In the genomic region with DNA sequence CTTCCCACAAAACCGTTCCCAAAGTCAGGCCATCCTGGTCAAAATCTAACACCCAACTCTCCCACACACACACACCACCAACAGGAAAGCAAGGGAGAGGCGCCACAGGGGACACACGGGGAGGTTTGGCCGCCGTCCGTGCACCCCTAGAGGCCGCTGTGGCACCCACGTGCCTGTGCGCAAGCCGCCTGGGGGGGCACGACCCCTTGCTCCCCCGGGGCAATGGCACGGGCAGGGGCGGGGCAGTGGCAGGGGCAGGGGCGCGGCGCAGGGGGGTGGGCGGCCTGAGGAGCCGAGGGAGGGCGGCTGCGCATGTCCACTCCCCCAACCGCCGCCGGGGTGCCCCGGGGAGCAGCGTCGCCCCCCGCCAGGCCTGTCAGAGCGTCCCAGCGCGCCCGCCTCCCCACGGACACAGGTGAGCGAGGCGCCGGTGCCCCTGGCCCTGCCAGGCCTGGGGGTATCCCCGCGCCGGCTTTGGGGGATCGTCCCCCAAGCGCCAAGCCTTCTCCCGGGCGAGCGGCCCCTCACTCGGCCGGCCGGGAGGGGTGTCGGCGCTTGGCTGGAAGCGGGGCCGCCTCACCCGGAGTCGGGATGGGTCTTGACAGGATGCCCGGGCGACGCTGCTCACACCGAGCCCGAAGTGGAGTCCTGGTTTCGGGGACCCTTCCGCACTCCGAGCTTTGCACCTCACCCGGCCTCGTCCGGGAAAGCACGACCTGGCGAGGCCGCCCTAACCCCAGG, we compare ENCODE assay signal across 13 cellular contexts. TPM values are rescaled to one million over a fixed set of nuclear protein-coding genes. Genes with fewer than 3 reads are reported as not detected.
A peak's percentile ranks its signal among the peaks of the same experiment; 100 is the strongest.
DNase-seq lines count a peak whose midpoint lies in the region; ATAC-seq and TF ChIP-seq lines count a peak whose summit lies in the region.
"Had no signal": no experiment of that assay in that cellular context is flagged by ENCODE, and none has a peak within 500 bp of the region (broad histone marks: within the 10 kb centered on the region; RNA-seq: fewer than 3 reads in every experiment).

A gene with protein sequence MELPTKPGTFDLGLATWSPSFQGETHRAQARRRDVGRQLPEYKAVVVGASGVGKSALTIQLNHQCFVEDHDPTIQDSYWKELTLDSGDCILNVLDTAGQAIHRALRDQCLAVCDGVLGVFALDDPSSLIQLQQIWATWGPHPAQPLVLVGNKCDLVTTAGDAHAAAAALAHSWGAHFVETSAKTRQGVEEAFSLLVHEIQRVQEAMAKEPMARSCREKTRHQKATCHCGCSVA (plus strand): TSS at position 379 of the 741 bp plus-strand sequence. CDS start 2,611 bp downstream, outside the sequence.

- H3K36me3 Mint-ChIP-seq in CD4-positive, alpha-beta memory T cell, result peaks cover 0 to 20% of the 10 kb centered on the region in 2 donors
- peaks cover 7% of the 10 kb centered on the region for H3K36me3 Mint-ChIP-seq in activated naive CD4-positive, alpha-beta T cell treated with anti-CD3 and anti-CD28 coated beads for 36 hours (ENCODE audit: low read depth)
- peaks cover 0 to 4% (median 0%) of the 10 kb centered on the region in 3 donors for H3K36me3 Mint-ChIP-seq in immature natural killer cell

- peak in 1 of 5 donors; percentile 7 for DNase-seq in CD4-positive, alpha-beta memory T cell
- peak; percentile 18 for DNase-seq in activated naive CD4-positive, alpha-beta T cell treated with anti-CD3 and anti-CD28 coated beads for 36 hours
- no peak for DNase-seq in immature natural killer cell
- DNase-seq in activated CD8-positive, alpha-beta memory T cell treated with anti-CD3 and anti-CD28 coated beads for 24 hours, result no peak
- DNase-seq in NK-92 treated with Interleukin-12 subunit alpha and Interleukin-12 subunit beta, amount 100 ng/mL, for 24 hours (lab: John Stamatoyannopoulos, UW), result no peak
- DNase-seq: gastrocnemius medialis, GDM1, NCI-H1694, NCI-H82 had no signal

- peak within 1 kb of the TSS in 6 of 8 donors; percentile 35 to 68 (median 58) for H3K4me3 Mint-ChIP-seq in CD4-positive, alpha-beta memory T cell
- no peak within 1 kb of the TSS for H3K4me3 Mint-ChIP-seq in activated naive CD4-positive, alpha-beta T cell treated with anti-CD3 and anti-CD28 coated beads for 36 hours
- peak within 1 kb of the TSS in 3 of 5 donors; percentile 46 to 67 (median 57) for H3K4me3 Mint-ChIP-seq in immature natural killer cell

- peaks cover 16 to 22% of the 10 kb centered on the region in 2 donors for H3K27me3 Mint-ChIP-seq in CD4-positive, alpha-beta memory T cell
- peaks cover 15% of the 10 kb centered on the region for H3K27me3 Mint-ChIP-seq in activated naive CD4-positive, alpha-beta T cell treated with anti-CD3 and anti-CD28 coated beads for 36 hours (ENCODE audit: low read depth)
- peaks cover 2 to 4% (median 2%) of the 10 kb centered on the region in 3 donors for H3K27me3 Mint-ChIP-seq in immature natural killer cell (ENCODE audit: low read depth in 3 of 3)

- no peak within 1 kb of the TSS for H3K27ac ChIP-seq in CD4-positive, alpha-beta memory T cell (ENCODE audit: low read depth, low read length)
- H3K27ac ChIP-seq: BLaER1, breast epithelium, gastrocnemius medialis had no signal

- no peak within 1 kb of the TSS for H3K27ac Mint-ChIP-seq in CD4-positive, alpha-beta memory T cell
- no peak within 1 kb of the TSS for H3K27ac Mint-ChIP-seq in activated naive CD4-positive, alpha-beta T cell treated with anti-CD3 and anti-CD28 coated beads for 36 hours
- no peak within 1 kb of the TSS for H3K27ac Mint-ChIP-seq in immature natural killer cell

- H3K9me3 Mint-ChIP-seq in CD4-positive, alpha-beta memory T cell, result peaks cover 0 to 4% (median 0%) of the 10 kb centered on the region in 8 donors
- no peaks in the 10 kb centered on the region for H3K9me3 Mint-ChIP-seq in activated naive CD4-positive, alpha-beta T cell treated with anti-CD3 and anti-CD28 coated beads for 36 hours
- no peaks in the 10 kb centered on the region for H3K9me3 Mint-ChIP-seq in immature natural killer cell

- no peaks in the 10 kb centered on the region for H3K27me3 ChIP-seq in CD4-positive, alpha-beta memory T cell (ENCODE audit: insufficient read depth, low read length)

- CTCF ChIA-PET in CD4-positive, alpha-beta memory T cell (lab: Charles Lee; ENCODE audit: partially characterized antibody), result interaction anchor here (1.0 kb wide), 1 partner anchor 178 kb away, joined by 5 read pairs; no protein-coding TSS in a partner anchor
- CTCF ChIA-PET in activated naive CD4-positive, alpha-beta T cell treated with anti-CD3 and anti-CD28 coated beads for 36 hours (lab: Charles Lee), result interaction anchor here (0.6 kb wide), 1 partner anchor 21 kb away, joined by 3 read pairs; no protein-coding TSS in a partner anchor

- H3K4me1 Mint-ChIP-seq in CD4-positive, alpha-beta memory T cell, result peaks cover 0 to 5% (median 4%) of the 10 kb centered on the region in 4 donors
- peaks cover 4% of the 10 kb centered on the region for H3K4me1 Mint-ChIP-seq in activated naive CD4-positive, alpha-beta T cell treated with anti-CD3 and anti-CD28 coated beads for 36 hours (ENCODE audit: low read depth)
- peaks cover 0 to 5% of the 10 kb centered on the region in 2 donors for H3K4me1 Mint-ChIP-seq in immature natural killer cell

- ATAC-seq in HG02678 (IDR thresholded peaks at IDR 0.05; ENCODE audit: unreplicated experiment), result no peak
- ATAC-seq: gastrocnemius medialis had no signal

- H3K36me3 ChIP-seq in CD4-positive, alpha-beta memory T cell (ENCODE audit: insufficient read depth, low read length), result no peaks in the 10 kb centered on the region
- H3K36me3 ChIP-seq: breast epithelium, gastrocnemius medialis had no signal

- no peaks in the 10 kb centered on the region for H3K9me3 ChIP-seq in CD4-positive, alpha-beta memory T cell (ENCODE audit: control insufficient read depth in 1 of 2, low read length in 2 of 2)
- H3K9me3 ChIP-seq: gastrocnemius medialis had no signal

- no peaks in the 10 kb centered on the region for H3K4me1 ChIP-seq in CD4-positive, alpha-beta memory T cell (ENCODE audit: insufficient read depth, low read length)
- H3K4me1 ChIP-seq: BLaER1, breast epithelium, gastrocnemius medialis had no signal

- TF ChIP-seq CTCF in GM12873 (IDR thresholded peaks at IDR 0.05; ENCODE audit: insufficient read depth, low read depth, low read length, missing control alignments), result peak; percentile 35

- POLR2A ChIA-PET in CD4-positive, alpha-beta memory T cell (lab: Charles Lee; ENCODE audit: partially characterized antibody), result interaction anchor here (0.6 kb wide), 1 partner anchor 104 kb away, joined by 3 read pairs; no protein-coding TSS in a partner anchor

- intact Hi-C loops in CD4-positive, alpha-beta memory T cell (cut with micrococcal nuclease), result no loop called here
- intact Hi-C loops in activated naive CD4-positive, alpha-beta T cell treated with anti-CD3 and anti-CD28 coated beads for 36 hours (cut with micrococcal nuclease), result no loop called here

- H3K4me3 ChIP-seq in CD4-positive, alpha-beta memory T cell (ENCODE audit: low read length in 2 of 2), result no peak within 1 kb of the TSS
- H3K4me3 ChIP-seq: BLaER1, breast epithelium, gastrocnemius medialis had no signal

RNA-seq across cellular contexts. Expression of the gene that starts here (rescaled TPM):
- not detected for total RNA-seq in CD4-positive, alpha-beta memory T cell
- polyA plus RNA-seq in CD4-positive, alpha-beta memory T cell, result not detected
- not detected for total RNA-seq in activated naive CD4-positive, alpha-beta T cell treated with anti-CD3 and anti-CD28 coated beads for 36 hours
- not detected for polyA plus RNA-seq in immature natural killer cell
- total RNA-seq: gastrocnemius medialis had no signal

Comparison
In these comparisons a context has a peak if more than half of its experiments do, and no peak if none do; other contexts are left out.
1. Peak in DNase-seq in activated naive CD4-positive, alpha-beta T cell treated with anti-CD3 and anti-CD28 coated beads for 36 hours; RNA of the gene not detected or under 1 TPM.